1 cellular context compared by ENCODE assay signal in genomic region chr12:112869091-112869490, GRCh38.
TF ChIP-seq lines count a peak whose summit lies in the region.

No MANE protein-coding gene starts in this region.

TF ChIP-seq in SK-N-SH treated with all-trans-retinoic acid at 6 μM for 48 hours, 23 proteins besides CTCF, POLR2A, EP300 and RAD21 (continued from another document):
- no peak for TF ChIP-seq PATZ1 (CRISPR knock-in tag; IDR thresholded peaks at IDR 0.05; ENCODE audit: borderline replicate concordance)
- TF ChIP-seq OSR1 (CRISPR knock-in tag; IDR thresholded peaks at IDR 0.05), result no peak
- TF ChIP-seq, protein P1, sequence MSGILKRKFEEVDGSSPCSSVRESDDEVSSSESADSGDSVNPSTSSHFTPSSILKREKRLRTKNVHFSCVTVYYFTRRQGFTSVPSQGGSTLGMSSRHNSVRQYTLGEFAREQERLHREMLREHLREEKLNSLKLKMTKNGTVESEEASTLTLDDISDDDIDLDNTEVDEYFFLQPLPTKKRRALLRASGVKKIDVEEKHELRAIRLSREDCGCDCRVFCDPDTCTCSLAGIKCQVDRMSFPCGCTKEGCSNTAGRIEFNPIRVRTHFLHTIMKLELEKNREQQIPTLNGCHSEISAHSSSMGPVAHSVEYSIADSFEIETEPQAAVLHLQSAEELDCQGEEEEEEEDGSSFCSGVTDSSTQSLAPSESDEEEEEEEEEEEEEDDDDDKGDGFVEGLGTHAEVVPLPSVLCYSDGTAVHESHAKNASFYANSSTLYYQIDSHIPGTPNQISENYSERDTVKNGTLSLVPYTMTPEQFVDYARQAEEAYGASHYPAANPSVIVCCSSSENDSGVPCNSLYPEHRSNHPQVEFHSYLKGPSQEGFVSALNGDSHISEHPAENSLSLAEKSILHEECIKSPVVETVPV (CRISPR knock-in tag; IDR thresholded peaks at IDR 0.05), result no peak
- no peak for TF ChIP-seq TCF4 (CRISPR knock-in tag; IDR thresholded peaks at IDR 0.05; ENCODE audit: borderline replicate concordance)
